1 cellular context compared by ENCODE assay signal in genomic region chr5:88868453-88869068, GRCh38.
TF ChIP-seq lines count a peak whose summit lies in the region.

No MANE protein-coding gene starts in this region.

TF ChIP-seq in GM12878, 131 proteins besides CTCF, POLR2A, EP300 and RAD21 (continued from another document):
- TF ChIP-seq HSF1 (IDR thresholded peaks at IDR 0.05; ENCODE audit: low read depth, low read length) (no peak), POLR2AphosphoS5 (IDR thresholded peaks at IDR 0.05; ENCODE audit: low read length) (peak; percentile 61), RELA (IDR thresholded peaks at IDR 0.05; ENCODE audit: borderline replicate concordance, partially characterized antibody) (no peak)
